In the genomic region with DNA sequence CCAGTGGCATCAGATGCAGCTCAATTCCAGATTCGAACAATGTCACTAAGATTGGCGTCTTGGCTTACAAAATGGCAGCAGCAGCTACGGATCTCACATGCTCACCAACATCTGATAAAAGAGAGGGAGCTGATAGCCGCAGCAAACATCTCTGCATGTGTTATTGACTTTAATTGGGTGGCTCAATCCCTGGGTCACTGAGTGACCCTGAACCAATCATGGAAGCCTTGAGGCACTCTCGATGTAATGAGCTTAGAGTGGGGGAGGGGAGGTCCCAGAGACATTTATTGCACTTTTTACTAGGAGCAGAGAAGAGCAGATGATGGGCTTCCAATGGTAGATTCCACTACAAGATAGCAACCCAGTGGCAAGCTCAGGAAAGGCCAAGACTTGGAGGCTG, we compare ENCODE assay signal across 20 cellular contexts.
"Had no signal": no experiment of that assay in that cellular context is flagged by ENCODE, and none has a peak within 500 bp of the region (broad histone marks: within the 10 kb centered on the region; RNA-seq: fewer than 3 reads in every experiment).

No MANE protein-coding gene starts in this region.

- H3K27ac ChIP-seq: HL-60, KMS-11 had no signal

- H3K36me3 Mint-ChIP-seq: IgD-negative memory B cell had no signal

- ATAC-seq: K562 had no signal

- H3K9me2 ChIP-seq: SK-N-SH had no signal

- H3K4me3 Mint-ChIP-seq: IgD-negative memory B cell had no signal

- H3K9ac ChIP-seq: KMS-11, SK-N-SH had no signal

- H3K9me3 ChIP-seq: SK-N-SH had no signal

- DNase-seq: MV-4-11, NCI-H1048, NCI-H1105, NCI-H1417, NCI-H1436 treated with DMSO at 0.1 percent for 48 hours, NCI-H1694, NCI-H187 treated with DMSO at 0.1 percent for 48 hours, NCI-H2029 treated with DMSO at 0.1 percent for 48 hours, NCI-H2171 treated with DMSO at 0.1 percent for 48 hours, NCI-H345, NCI-H446 treated with DMSO at 0.1 percent for 48 hours, NCI-H510A treated with DMSO at 0.1 percent for 48 hours, NCI-H526, RPMI8226, SHP77, SK-N-SH had no signal

- H3K27ac Mint-ChIP-seq: IgD-negative memory B cell had no signal

- H3K4me3 ChIP-seq: K562 had no signal

- H3K4me2 ChIP-seq: KMS-11, SK-N-SH had no signal
